ENCODE assay signal across 10 cellular contexts in the genomic region with DNA sequence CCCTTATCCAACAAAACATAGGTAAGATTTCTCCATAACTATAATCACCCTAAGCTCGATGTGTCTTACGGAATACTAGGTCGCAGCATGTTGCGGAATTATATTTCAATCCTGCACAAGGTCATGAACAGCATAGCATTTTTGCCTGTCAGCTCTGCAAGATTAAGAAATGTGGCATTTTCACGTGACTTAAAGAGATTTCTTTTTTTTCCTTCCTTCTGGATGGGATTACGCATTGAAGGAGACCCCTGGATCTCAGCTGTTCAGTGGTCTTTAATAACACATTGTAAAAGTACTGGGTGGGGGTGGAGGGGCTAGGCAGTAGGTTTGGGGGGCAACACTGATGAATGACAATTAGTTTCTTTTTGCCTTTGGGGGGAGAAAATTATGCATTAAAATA.
DNase-seq lines count a peak whose midpoint lies in the region; ATAC-seq and TF ChIP-seq lines count a peak whose summit lies in the region.
"Had no signal": no experiment of that assay in that cellular context is flagged by ENCODE, and none has a peak within 500 bp of the region (broad histone marks: within the 10 kb centered on the region; RNA-seq: fewer than 3 reads in every experiment).

No MANE protein-coding gene starts in this region.

- ATAC-seq in mucosa of descending colon, result no peak

- peak overlapping the region; percentile 94 for H3K27ac ChIP-seq in SJSA1

- TF ChIP-seq CTCF in fibroblast of villous mesenchyme (IDR thresholded peaks at IDR 0.05; ENCODE audit: insufficient read depth, low read depth, low read length) (no peak), mucosa of descending colon (IDR thresholded peaks at IDR 0.05) (no peak)

- H3K4me3 ChIP-seq in SJSA1, result no peak overlapping the region
- no peak overlapping the region for H3K4me3 ChIP-seq in fibroblast of villous mesenchyme (ENCODE audit: low read depth, low read length)
- peak overlapping the region; percentile 1 for H3K4me3 ChIP-seq in skeletal muscle satellite cell (ENCODE audit: low read length)
- H3K4me3 ChIP-seq in mucosa of descending colon, result no peak overlapping the region

- H3K4me2 ChIP-seq in skeletal muscle satellite cell (ENCODE audit: low read length), result peak overlapping the region; percentile 47

- H3K9me3 ChIP-seq in SJSA1 (replicated peaks) (no peaks in the 10 kb centered on the region), skeletal muscle satellite cell (replicated peaks; ENCODE audit: low read length) (no peaks in the 10 kb centered on the region), mucosa of descending colon (no peaks in the 10 kb centered on the region)

- no peaks in the 10 kb centered on the region for H3K27me3 ChIP-seq in SJSA1 (replicated peaks)
- H3K27me3 ChIP-seq in skeletal muscle satellite cell (ENCODE audit: control insufficient read depth, insufficient read depth, low read length), result no peaks in the 10 kb centered on the region

- H3K36me3 ChIP-seq in SJSA1 (no peaks in the 10 kb centered on the region), skeletal muscle satellite cell (ENCODE audit: insufficient read depth, low read length) (no peaks in the 10 kb centered on the region), mucosa of descending colon (ENCODE audit: low read depth) (no peaks in the 10 kb centered on the region)

- intact Hi-C loops in mucosa of descending colon (cut with DNase I, micrococcal nuclease), result no loop called here

- H3K4me1 ChIP-seq in SJSA1 (replicated peaks) (peaks cover 49% of the 10 kb centered on the region), skeletal muscle satellite cell (ENCODE audit: control insufficient read depth, insufficient read depth, low read length) (peaks cover 51% of the 10 kb centered on the region), mucosa of descending colon (ENCODE audit: low read depth) (no peaks in the 10 kb centered on the region)

- peak; percentile 61 for DNase-seq in HCEC 1CT
- no peak for DNase-seq in SJSA1 (ENCODE audit: low read depth in 1 of 2, low spot score in 2 of 2)
- peak; percentile 74 for DNase-seq in fibroblast of villous mesenchyme (ENCODE audit: low read depth)
- DNase-seq in cerebellar nuclear complex (lab: John Stamatoyannopoulos, UW), result no peak
- no peak for DNase-seq in NCI-H526 treated with DMSO at 0.1 percent for 48 hours (lab: John Stamatoyannopoulos, UW)
- DNase-seq in mucosa of descending colon, result no peak
- DNase-seq in LoVo (ENCODE audit: low spot score), result no peak
- DNase-seq: activated B cell treated with CpG ODN at 0.5 μM for 24 hours, NCI-H1417 had no signal

- H3K9ac ChIP-seq in skeletal muscle satellite cell (ENCODE audit: low read depth, low read length), result peak overlapping the region; percentile 80

Comparison
In these comparisons a context has a peak if more than half of its experiments do, and no peak if none do; other contexts are left out.
1. DNase-seq: peak in HCEC 1CT (single experiment) and fibroblast of villous mesenchyme (single experiment); none in SJSA1 (0 of 2), cerebellar nuclear complex (0 of 2), NCI-H526 treated with DMSO at 0.1 percent for 48 hours (single experiment), mucosa of descending colon (0 of 3) and LoVo (single experiment).